In the genomic region with DNA sequence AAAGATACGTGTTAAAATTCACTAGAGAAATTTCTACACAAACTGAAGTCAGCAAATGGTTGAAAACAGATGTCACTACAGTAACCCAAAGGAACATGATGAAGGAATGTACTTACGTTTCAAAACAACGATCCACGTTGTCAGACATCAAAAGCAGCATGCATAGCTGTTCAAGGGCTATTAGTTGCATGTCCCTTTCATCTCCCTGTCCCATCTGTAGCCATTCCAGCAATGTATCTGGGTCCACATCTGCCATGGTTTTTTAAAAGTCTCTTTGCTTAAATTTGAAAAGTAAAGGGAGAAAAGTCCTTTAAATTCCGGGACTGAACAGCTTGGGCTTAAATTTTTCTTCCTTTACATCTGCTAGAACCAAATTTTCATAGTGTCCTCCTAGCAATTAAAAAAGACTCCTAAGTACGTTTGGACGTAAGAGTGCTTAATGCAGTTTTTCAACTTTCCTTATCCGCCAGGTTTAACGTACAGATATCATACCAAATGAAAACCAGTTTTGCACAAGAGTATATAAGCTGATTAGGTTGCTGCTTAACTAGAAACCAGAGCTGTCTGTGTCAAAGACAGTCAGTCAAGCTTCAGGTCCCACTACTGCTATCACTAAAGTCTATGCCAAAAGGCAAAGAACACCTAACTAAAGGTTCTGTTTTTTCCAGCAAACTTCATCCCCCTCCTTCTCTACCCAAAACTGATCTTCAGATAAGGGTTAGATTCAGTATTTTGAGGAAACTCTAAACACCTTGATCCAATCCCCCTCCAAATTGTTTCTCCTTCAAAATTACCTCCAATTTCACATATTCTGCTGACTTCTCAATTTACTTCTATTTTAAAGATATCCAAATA, we compare ENCODE assay signal across 8 cellular contexts. TPM values are rescaled to one million over a fixed set of nuclear protein-coding genes. Genes with fewer than 3 reads are reported as not detected.
A peak's percentile ranks its signal among the peaks of the same experiment; 100 is the strongest.
DNase-seq lines count a peak whose midpoint lies in the region; ATAC-seq and TF ChIP-seq lines count a peak whose summit lies in the region.

No MANE protein-coding gene starts in this region.

- no peaks in the 10 kb centered on the region for H3K27me3 ChIP-seq in gastroesophageal sphincter

- CTCF ChIA-PET in WTC11 (lab: Charles Lee): interaction anchor here (0.9 to 2.3 kb wide), 3 partner anchors 10 to 94 kb away, joined by 3 to 6 read pairs (median 3); no protein-coding TSS in a partner anchor

- peak; percentile 36 for DNase-seq in DMS79 treated with DMSO at 0.1 percent for 48 hours (lab: John Stamatoyannopoulos, UW)
- no peak for DNase-seq in WTC11 (ENCODE audit: low spot score)
- DNase-seq in retinal pigment epithelial cell (ENCODE audit: low read depth): no peak
- no peak for DNase-seq in activated CD4-positive, alpha-beta T cell treated with anti-CD3 and anti-CD28 coated beads, Interleukin-2, amount 50 U/mL, for 4 hours

- peak overlapping the region; percentile 91 to 98 (median 96) for H3K4me3 Mint-ChIP-seq in IgD-negative memory B cell
- H3K4me3 Mint-ChIP-seq in WTC11: peak overlapping the region; percentile 80

- WGBS in gastroesophageal sphincter (ENCODE audit: low coverage in 1 of 2), 2 donors: 1 to 6% methylated on average over 7 to 9 of the region's 9 CpGs

- peaks cover 0 to 76% (median 4%) of the 10 kb centered on the region in 3 donors for H3K4me1 ChIP-seq in gastroesophageal sphincter

- H3K9me3 Mint-ChIP-seq in IgD-negative memory B cell (no peaks in the 10 kb centered on the region), WTC11 (peaks cover 7% of the 10 kb centered on the region)

- POLR2A ChIA-PET in WTC11 (lab: Charles Lee): no interaction called here

- TF ChIP-seq POLR2A in gastroesophageal sphincter (IDR thresholded peaks at IDR 0.05): peak in 1 of 2 donors; percentile 15

- H3K9me3 ChIP-seq in gastroesophageal sphincter: no peaks in the 10 kb centered on the region

- no peak for TF ChIP-seq EP300 in gastroesophageal sphincter (IDR thresholded peaks at IDR 0.05)

- H3K27ac ChIP-seq in gastroesophageal sphincter: peak overlapping the region; percentile 94 to 100 (median 100)

- TF ChIP-seq CTCF in WTC11 (IDR thresholded peaks at IDR 0.05) (no peak), gastroesophageal sphincter (IDR thresholded peaks at IDR 0.05) (no peak), retinal pigment epithelial cell (conservative IDR thresholded peaks at IDR 0.05; ENCODE audit: low read depth, low read length) (no peak)

- peak overlapping the region; percentile 82 to 99 (median 92) for H3K27ac Mint-ChIP-seq in IgD-negative memory B cell
- no peak overlapping the region for H3K27ac Mint-ChIP-seq in WTC11

- H3K4me1 Mint-ChIP-seq in IgD-negative memory B cell: peaks cover 29 to 37% (median 34%) of the 10 kb centered on the region in 3 donors
- peaks cover 27% of the 10 kb centered on the region for H3K4me1 Mint-ChIP-seq in WTC11

- H3K4me3 ChIP-seq in gastroesophageal sphincter (peak overlapping the region; percentile 77 to 95), retinal pigment epithelial cell (ENCODE audit: low read length) (peak overlapping the region; percentile 58)

- ATAC-seq in WTC11: no peak
- no peak for ATAC-seq in gastroesophageal sphincter
- ATAC-seq in GM18867 (IDR thresholded peaks at IDR 0.05; ENCODE audit: unreplicated experiment): no peak
- ATAC-seq in GM18498 (IDR thresholded peaks at IDR 0.05; ENCODE audit: unreplicated experiment): no peak

- H3K27me3 Mint-ChIP-seq in IgD-negative memory B cell (no peaks in the 10 kb centered on the region), WTC11 (ENCODE audit: low read depth) (no peaks in the 10 kb centered on the region)

- H3K36me3 Mint-ChIP-seq in IgD-negative memory B cell (peaks cover 6% of the 10 kb centered on the region), WTC11 (peaks cover 33% of the 10 kb centered on the region)

- peaks cover 0 to 21% of the 10 kb centered on the region in 2 donors for H3K36me3 ChIP-seq in gastroesophageal sphincter

TF ChIP-seq in WTC11, 78 proteins besides CTCF, POLR2A, EP300 and RAD21:
- TF ChIP-seq, protein P1, sequence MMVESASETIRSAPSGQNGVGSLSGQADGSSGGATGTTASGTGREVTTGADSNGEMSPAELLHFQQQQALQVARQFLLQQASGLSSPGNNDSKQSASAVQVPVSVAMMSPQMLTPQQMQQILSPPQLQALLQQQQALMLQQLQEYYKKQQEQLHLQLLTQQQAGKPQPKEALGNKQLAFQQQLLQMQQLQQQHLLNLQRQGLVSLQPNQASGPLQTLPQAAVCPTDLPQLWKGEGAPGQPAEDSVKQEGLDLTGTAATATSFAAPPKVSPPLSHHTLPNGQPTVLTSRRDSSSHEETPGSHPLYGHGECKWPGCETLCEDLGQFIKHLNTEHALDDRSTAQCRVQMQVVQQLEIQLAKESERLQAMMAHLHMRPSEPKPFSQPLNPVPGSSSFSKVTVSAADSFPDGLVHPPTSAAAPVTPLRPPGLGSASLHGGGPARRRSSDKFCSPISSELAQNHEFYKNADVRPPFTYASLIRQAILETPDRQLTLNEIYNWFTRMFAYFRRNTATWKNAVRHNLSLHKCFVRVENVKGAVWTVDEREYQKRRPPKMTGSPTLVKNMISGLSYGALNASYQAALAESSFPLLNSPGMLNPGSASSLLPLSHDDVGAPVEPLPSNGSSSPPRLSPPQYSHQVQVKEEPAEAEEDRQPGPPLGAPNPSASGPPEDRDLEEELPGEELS (CRISPR knock-in tag; IDR thresholded peaks at IDR 0.05): no peak
- TF ChIP-seq GABPB1 (CRISPR knock-in tag; IDR thresholded peaks at IDR 0.05): peak; percentile 93
- no peak for TF ChIP-seq GRHL2 (CRISPR knock-in tag; IDR thresholded peaks at IDR 0.05; ENCODE audit: insufficient replicate concordance, severe bottlenecking)

RNA-seq across cellular contexts. Expression of gene HECTD1, which starts 1.7 kb away (rescaled TPM):
- polyA plus RNA-seq in IgD-negative memory B cell: 30.9 TPM
- total RNA-seq in WTC11 (2021) (81.7 to 89.1 TPM (median 88.5 TPM) in 3 replicates), gastroesophageal sphincter (100 to 1,000 TPM; 185 to 287 (median 208) TPM)
